ENCODE assay signal across 8 cellular contexts in genomic region chr17:75346906-75347305, GRCh38. TPM values are rescaled to one million over a fixed set of nuclear protein-coding genes. Genes with fewer than 3 reads are reported as not detected.
A peak's percentile ranks its signal among the peaks of the same experiment; 100 is the strongest.
DNase-seq lines count a peak whose midpoint lies in the region; ATAC-seq and TF ChIP-seq lines count a peak whose summit lies in the region.

No MANE protein-coding gene starts in this region.

- H3K36me3 Mint-ChIP-seq in CD4-positive, alpha-beta T cell (ENCODE audit: low read depth): peaks cover 1% of the 10 kb centered on the region
- peaks cover 2% of the 10 kb centered on the region for H3K36me3 Mint-ChIP-seq in activated T-cell treated with anti-CD3 and anti-CD28 coated beads, Interleukin-2, amount 50 U/mL, for 4 hours (ENCODE audit: insufficient read depth)

- peak overlapping the region; percentile 24 for H3K27ac ChIP-seq in CD4-positive, alpha-beta T cell (ENCODE audit: low read depth, low read length)
- peak overlapping the region; percentile 15 for H3K27ac ChIP-seq in mesenchymal stem cell (ENCODE audit: low read length, poor library complexity, severe bottlenecking)

- no peak for ATAC-seq in CD4-positive, alpha-beta T cell (ENCODE audit: poor library complexity)
- peak; percentile 31 for ATAC-seq in HG03442 (IDR thresholded peaks at IDR 0.05; ENCODE audit: unreplicated experiment)
- ATAC-seq in activated T-cell treated with anti-CD3 and anti-CD28 coated beads, Interleukin-2, amount 50 U/mL, for 4 hours: peak; percentile 34 to 36
- no peak for ATAC-seq in GM18520 (IDR thresholded peaks at IDR 0.05; ENCODE audit: unreplicated experiment)
- no peak for ATAC-seq in HG03108 (IDR thresholded peaks at IDR 0.05; ENCODE audit: unreplicated experiment)
- ATAC-seq in HG02763 (IDR thresholded peaks at IDR 0.05; ENCODE audit: unreplicated experiment): no peak

- peak overlapping the region in 1 of 2 experiments; percentile 29 for H2BK12ac ChIP-seq in mesenchymal stem cell (ENCODE audit: low read length in 2 of 2)

- H3K27me3 ChIP-seq in CD4-positive, alpha-beta T cell (ENCODE audit: control insufficient read depth, insufficient read depth, low read length): no peaks in the 10 kb centered on the region
- no peaks in the 10 kb centered on the region for H3K27me3 ChIP-seq in mesenchymal stem cell (ENCODE audit: control insufficient read depth in 1 of 2, insufficient read depth in 1 of 2, low read length in 2 of 2)

- CTCF ChIA-PET in CD4-positive, alpha-beta T cell (lab: Charles Lee): no interaction called here

- no peak overlapping the region for H2BK5ac ChIP-seq in mesenchymal stem cell (ENCODE audit: low read depth, low read length, poor library complexity, severe bottlenecking)

- no peaks in the 10 kb centered on the region for H3K27me3 Mint-ChIP-seq in CD4-positive, alpha-beta T cell
- H3K27me3 Mint-ChIP-seq in activated T-cell treated with anti-CD3 and anti-CD28 coated beads, Interleukin-2, amount 50 U/mL, for 4 hours (ENCODE audit: low read depth): no peaks in the 10 kb centered on the region

- H3K18ac ChIP-seq in mesenchymal stem cell (ENCODE audit: low read depth in 1 of 2, low read length in 2 of 2): no peak overlapping the region

- H3K23ac ChIP-seq in mesenchymal stem cell (ENCODE audit: low read length in 2 of 2): no peak overlapping the region

- H3K4me3 Mint-ChIP-seq in CD4-positive, alpha-beta T cell: peak overlapping the region; percentile 76
- H3K4me3 Mint-ChIP-seq in activated T-cell treated with anti-CD3 and anti-CD28 coated beads, Interleukin-2, amount 50 U/mL, for 4 hours: peak overlapping the region; percentile 68

- no peak overlapping the region for H3K9ac ChIP-seq in mesenchymal stem cell (ENCODE audit: low read length)

- 18% methylated on average over 6 of the region's 6 CpGs for WGBS in mesenchymal stem cell

- POLR2A ChIA-PET in CD4-positive, alpha-beta T cell (lab: Charles Lee): interaction anchor here (1.2 to 3.8 kb wide), 4 partner anchors 9 to 58 kb away, joined by 3 to 29 read pairs (median 12); partner anchors contain the start of gene SLC25A19

- no peaks in the 10 kb centered on the region for H3K9me3 ChIP-seq in CD4-positive, alpha-beta T cell (ENCODE audit: control insufficient read depth, low read length)
- H3K9me3 ChIP-seq in mesenchymal stem cell (ENCODE audit: control insufficient read depth, low read length): no peaks in the 10 kb centered on the region

- no peak overlapping the region for H2AFZ ChIP-seq in mesenchymal stem cell (ENCODE audit: low read depth, low read length)

- intact Hi-C loops in CD4-positive, alpha-beta T cell (cut with DNase I, micrococcal nuclease): loop anchor here in 1 of 2 experiments (5.0 kb wide), 1 partner anchor 35 kb away; no protein-coding TSS in a partner anchor

- no peak overlapping the region for H2BK15ac ChIP-seq in mesenchymal stem cell (ENCODE audit: low read depth, poor library complexity, severe bottlenecking)

- no peak overlapping the region for H2AK5ac ChIP-seq in mesenchymal stem cell (ENCODE audit: low read length, severe bottlenecking)

- H3K4me2 ChIP-seq in mesenchymal stem cell (ENCODE audit: low read length, poor library complexity, severe bottlenecking): no peak overlapping the region

- no peak overlapping the region for H4K91ac ChIP-seq in mesenchymal stem cell (ENCODE audit: low read length)

- peaks cover 22% of the 10 kb centered on the region for H3K4me1 ChIP-seq in mesenchymal stem cell (ENCODE audit: control insufficient read depth, insufficient read depth, low read depth, low read length)

- DNase-seq in CD4-positive, alpha-beta T cell: no peak
- no peak for DNase-seq in activated T-cell treated with anti-CD3 and anti-CD28 coated beads, Interleukin-2, amount 50 U/mL, for 4 hours
- DNase-seq in mesenchymal stem cell: peak; percentile 45
- DNase-seq in SIG-M5 treated with dmso at 0.1 percent for 504 hours (lab: John Stamatoyannopoulos, UW; ENCODE audit: unreplicated experiment): no peak

- no peak overlapping the region for H4K8ac ChIP-seq in mesenchymal stem cell (ENCODE audit: low read length)

- peaks cover 22% of the 10 kb centered on the region for H3K79me1 ChIP-seq in mesenchymal stem cell (replicated peaks; ENCODE audit: low read length, poor library complexity, severe bottlenecking)

- H3K36me3 ChIP-seq in mesenchymal stem cell (ENCODE audit: control insufficient read depth in 1 of 2, insufficient read depth in 2 of 2, low read depth in 1 of 2, low read length in 2 of 2): peaks cover 0 to 3% of the 10 kb centered on the region in 2 experiments

- no peak overlapping the region for H3K4ac ChIP-seq in mesenchymal stem cell (ENCODE audit: low read depth in 1 of 2, low read length in 2 of 2)

- H2BK120ac ChIP-seq in mesenchymal stem cell (ENCODE audit: low read depth, low read length): no peak overlapping the region

- H3K4me3 ChIP-seq in mesenchymal stem cell (ENCODE audit: insufficient read depth in 1 of 2, low read depth in 1 of 2, low read length in 2 of 2): no peak overlapping the region

- no peak for TF ChIP-seq CTCF in CD4-positive, alpha-beta T cell (IDR thresholded peaks at IDR 0.05)

- no peak overlapping the region for H3K14ac ChIP-seq in mesenchymal stem cell (ENCODE audit: low read length in 2 of 2)

- peaks cover 99% of the 10 kb centered on the region for H3K4me1 Mint-ChIP-seq in CD4-positive, alpha-beta T cell (ENCODE audit: low read depth)
- peaks cover 95% of the 10 kb centered on the region for H3K4me1 Mint-ChIP-seq in activated T-cell treated with anti-CD3 and anti-CD28 coated beads, Interleukin-2, amount 50 U/mL, for 4 hours (ENCODE audit: low read depth)

- no peaks in the 10 kb centered on the region for H3K9me3 Mint-ChIP-seq in CD4-positive, alpha-beta T cell
- H3K9me3 Mint-ChIP-seq in activated T-cell treated with anti-CD3 and anti-CD28 coated beads, Interleukin-2, amount 50 U/mL, for 4 hours: no peaks in the 10 kb centered on the region

- H3K27ac Mint-ChIP-seq in CD4-positive, alpha-beta T cell: peak overlapping the region; percentile 85

RNA-seq across cellular contexts. Expression of gene SLC25A19, which starts 57.7 kb away (rescaled TPM):
- 10 to 100 TPM; 11.1 to 12.0 TPM for total RNA-seq in CD4-positive, alpha-beta T cell
- total RNA-seq in activated T-cell treated with anti-CD3 and anti-CD28 coated beads, Interleukin-2, amount 50 U/mL, for 4 hours: 100 to 1,000 TPM; 111 to 140 (median 134) TPM
- 5.0 TPM for polyA plus RNA-seq in mesenchymal stem cell (2013, experiment 1 of 2)
- 4.5 TPM for polyA plus RNA-seq in mesenchymal stem cell (2013, experiment 2 of 2)

RNA-seq across cellular contexts. Expression of gene GRB2, which starts 58.6 kb away (rescaled TPM):
- total RNA-seq in CD4-positive, alpha-beta T cell: 10 to 100 TPM; 88.8 to 92.6 TPM
- 100 to 1,000 TPM; 186 to 210 (median 207) TPM for total RNA-seq in activated T-cell treated with anti-CD3 and anti-CD28 coated beads, Interleukin-2, amount 50 U/mL, for 4 hours
- 113 TPM for polyA plus RNA-seq in mesenchymal stem cell (2013, experiment 1 of 2)
- 122 TPM for polyA plus RNA-seq in mesenchymal stem cell (2013, experiment 2 of 2)

Comparison
In these comparisons a context has a peak if more than half of its experiments do, and no peak if none do; other contexts are left out.
1. ATAC-seq: peak in HG03442 (single experiment) and activated T-cell treated with anti-CD3 and anti-CD28 coated beads, Interleukin-2, amount 50 U/mL, for 4 hours (2 of 2); none in CD4-positive, alpha-beta T cell (single experiment), GM18520 (single experiment), HG03108 (single experiment) and HG02763 (single experiment).
2. RNA of gene SLC25A19, which starts 57.7 kb away (total RNA-seq): 111 to 140 TPM in activated T-cell treated with anti-CD3 and anti-CD28 coated beads, Interleukin-2, amount 50 U/mL, for 4 hours; 11.1 to 12.0 TPM in CD4-positive, alpha-beta T cell; every median in the first group is over 4 times any median in the second.